28 cellular contexts compared by ENCODE assay signal in the genomic region with DNA sequence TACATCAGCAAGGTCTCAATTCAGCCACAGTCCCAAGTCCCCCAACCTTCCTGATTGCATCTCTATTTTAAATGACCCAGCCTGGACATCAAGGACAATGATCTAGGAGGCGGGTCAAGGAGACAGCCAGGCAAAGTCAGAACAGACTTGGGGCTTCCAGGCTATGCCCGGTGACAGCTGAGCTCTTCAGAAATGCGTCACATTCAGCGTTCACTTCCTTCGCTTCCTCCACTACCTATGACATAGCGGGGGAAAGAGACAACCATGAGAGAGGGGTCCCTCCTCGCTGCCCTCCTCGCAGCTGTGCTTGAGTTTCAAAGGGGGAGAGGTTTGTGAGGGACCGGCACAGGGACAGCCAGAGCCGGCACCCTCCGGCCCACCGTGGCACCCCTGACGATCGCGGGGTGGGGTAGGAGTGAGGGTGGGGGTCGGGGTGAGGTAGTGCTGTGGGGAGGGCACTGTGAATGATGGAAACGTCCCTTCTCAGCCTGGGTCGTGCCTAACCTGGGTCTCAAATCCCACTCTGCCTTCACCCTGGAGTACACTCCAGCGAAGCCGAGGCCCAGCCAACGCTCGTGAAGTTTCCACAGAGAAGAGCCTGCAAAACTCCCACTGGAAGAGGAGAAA. TPM values are rescaled to one million over a fixed set of nuclear protein-coding genes. Genes with fewer than 3 reads are reported as not detected.
DNase-seq lines count a peak whose midpoint lies in the region; ATAC-seq, FAIRE-seq and TF ChIP-seq lines count a peak whose summit lies in the region.
"Had no signal": no experiment of that assay in that cellular context is flagged by ENCODE, and none has a peak within 500 bp of the region (broad histone marks: within the 10 kb centered on the region; RNA-seq: fewer than 3 reads in every experiment).

No MANE protein-coding gene starts in this region.

- H3K4me1 ChIP-seq in A673 (ENCODE audit: insufficient read depth, low read length, poor library complexity, severe bottlenecking) (peaks cover 3% of the 10 kb centered on the region), BE2C (peaks cover 6% of the 10 kb centered on the region; the same call in 1 of the 2 replicates), endothelial cell of umbilical vein (ENCODE audit: control insufficient read depth, extremely low read depth, insufficient read depth, low read length) (peaks cover 26% of the 10 kb centered on the region), pancreas (peaks cover 18 to 27% (median 19%) of the 10 kb centered on the region in 3 donors)
- no peaks in the 10 kb centered on the region for H3K4me1 ChIP-seq in effector memory CD4-positive, alpha-beta T cell (ENCODE audit: control insufficient read depth, insufficient read depth, low read length, poor library complexity, severe bottlenecking)

- no peaks in the 10 kb centered on the region for H3K9me3 ChIP-seq in A673 (ENCODE audit: low read depth, low read length, poor library complexity, severe bottlenecking)
- no peaks in the 10 kb centered on the region; the same call in 1 of the 2 replicates for H3K9me3 ChIP-seq in BE2C
- no peaks in the 10 kb centered on the region for H3K9me3 ChIP-seq in endothelial cell of umbilical vein (replicated peaks; ENCODE audit: control insufficient read depth, insufficient read depth, low read length)
- H3K9me3 ChIP-seq in pancreas = no peaks in the 10 kb centered on the region
- H3K9me3 ChIP-seq in effector memory CD4-positive, alpha-beta T cell (ENCODE audit: control insufficient read depth, low read length) = no peaks in the 10 kb centered on the region
- H3K9me3 ChIP-seq: gastroesophageal sphincter, neutrophil, tibial nerve had no signal

- intact Hi-C loops in A673 (cut with micrococcal nuclease; ENCODE audit: unreplicated experiment) = no loop called here
- intact Hi-C loops in endothelial cell of umbilical vein (cut with micrococcal nuclease) = loop anchor here (2.0 kb wide), 1 partner anchor 17 kb away; a partner anchor contains a TSS
- intact Hi-C loops in pancreas (cut with DNase I) = no loop called here

- H3K4me3 ChIP-seq in A673 (ENCODE audit: low read depth, low read length, poor library complexity, severe bottlenecking) (no peak overlapping the region), BE2C (ENCODE audit: low read depth, low read length) (no peak overlapping the region), endothelial cell of umbilical vein (replicated peaks in 1 of 3; ENCODE audit: insufficient read depth in 1 of 3, low read depth in 1 of 3, low read length in 3 of 3) (no peak overlapping the region), pancreas (no peak overlapping the region)
- H3K4me3 ChIP-seq in effector memory CD4-positive, alpha-beta T cell (ENCODE audit: insufficient read depth, low read depth, low read length, poor library complexity, severe bottlenecking) = no peak overlapping the region
- H3K4me3 ChIP-seq: gastroesophageal sphincter, K562, tibial nerve had no signal

- CTCF ChIA-PET in A673 (lab: Charles Lee) = no interaction called here
- CTCF ChIA-PET in endothelial cell of umbilical vein (lab: Charles Lee) = interaction anchor here (1.0 kb wide), 1 partner anchor 109 kb away, joined by 3 read pairs; no protein-coding TSS in a partner anchor

- WGBS in pancreas, 2 donors = 92 to 95% methylated on average over 22 of the region's 22 CpGs

- H3K9me1 ChIP-seq in endothelial cell of umbilical vein (replicated peaks; ENCODE audit: control insufficient read depth, extremely low read depth, insufficient read depth, low read length) = no peaks in the 10 kb centered on the region

- POLR2A ChIA-PET in A673 (lab: Charles Lee; ENCODE audit: low non-redundant PET) = no interaction called here
- POLR2A ChIA-PET in endothelial cell of umbilical vein (lab: Charles Lee) = no interaction called here

- dilution Hi-C loops in endothelial cell of umbilical vein (cut with MboI; ENCODE audit: extremely low pct_ligation_motif_present, low sequenced_read_pairs) = no loop called here

- H4K20me1 ChIP-seq in endothelial cell of umbilical vein (replicated peaks; ENCODE audit: control insufficient read depth, extremely low read depth, insufficient read depth, low read length) = no peaks in the 10 kb centered on the region

- TF ChIP-seq POLR2A in endothelial cell of umbilical vein (IDR thresholded peaks at IDR 0.05; ENCODE audit: low read depth, low read length) = no peak

- H3K27me3 ChIP-seq in A673 (replicated peaks; ENCODE audit: insufficient read depth, low read depth, low read length, poor library complexity) (no peaks in the 10 kb centered on the region), BE2C (no peaks in the 10 kb centered on the region), endothelial cell of umbilical vein (ENCODE audit: control insufficient read depth in 2 of 2, insufficient read depth in 2 of 2, low read length in 2 of 2) (no peaks in the 10 kb centered on the region), pancreas (no peaks in the 10 kb centered on the region)
- H3K27me3 ChIP-seq in effector memory CD4-positive, alpha-beta T cell (replicated peaks; ENCODE audit: control insufficient read depth, insufficient read depth, low read length, poor library complexity, severe bottlenecking) = no peaks in the 10 kb centered on the region
- H3K27me3 ChIP-seq: gastroesophageal sphincter, neutrophil, tibial nerve had no signal

- no peak overlapping the region for H2AFZ ChIP-seq in endothelial cell of umbilical vein (ENCODE audit: low read depth, low read length)

- no peak overlapping the region for H3K9ac ChIP-seq in endothelial cell of umbilical vein (replicated peaks; ENCODE audit: extremely low read depth, insufficient read depth, low read length)

- FAIRE-seq in endothelial cell of umbilical vein (lab: Jason Lieb, UNC) = no peak
- no peak for FAIRE-seq in pancreas (lab: Jason Lieb, UNC)
- FAIRE-seq: GM18507, islet of Langerhans had no signal

- no peak for ATAC-seq in pancreas
- ATAC-seq: CD8-positive, alpha-beta T cell; gastroesophageal sphincter had no signal

- in situ Hi-C loops in KBM-7 (cut with MboI; ENCODE audit: low pct_unique_long_range_greater_than_20kb, low sequenced_read_pairs) = no loop called here

- H3K27ac ChIP-seq in A673 (ENCODE audit: low read depth, low read length, poor library complexity, severe bottlenecking) (no peak overlapping the region), endothelial cell of umbilical vein (ENCODE audit: insufficient read depth, low read depth, low read length) (no peak overlapping the region), pancreas (no peak overlapping the region)
- H3K27ac ChIP-seq in effector memory CD4-positive, alpha-beta T cell (ENCODE audit: insufficient read depth, low read length, poor library complexity, severe bottlenecking) = no peak overlapping the region
- H3K27ac ChIP-seq: gastroesophageal sphincter, neutrophil, tibial nerve had no signal

- TSS peak; percentile 33 for BruUV-seq in A673 (replicated peaks; lab: Mats Ljungman, UMichigan)
- BruUV-seq in endothelial cell of umbilical vein (replicated peaks; lab: Mats Ljungman, UMichigan) = TSS peak; percentile 30

- TF ChIP-seq CTCF in A673 (conservative IDR thresholded peaks at IDR 0.05; ENCODE audit: low read depth, low read length) (no peak), BE2C (IDR thresholded peaks at IDR 0.05; ENCODE audit: low read depth, low read length) (no peak), endothelial cell of umbilical vein (IDR thresholded peaks at IDR 0.05; ENCODE audit: extremely low read depth in 1 of 2, insufficient read depth in 1 of 2, low read depth in 1 of 2, low read length in 2 of 2) (no peak), pancreas (IDR thresholded peaks at IDR 0.05) (no peak)

- H3K4me2 ChIP-seq in endothelial cell of umbilical vein (ENCODE audit: insufficient read depth, low read length) = no peak overlapping the region

- H3K36me3 ChIP-seq in A673 (ENCODE audit: insufficient read depth, low read length, poor library complexity, severe bottlenecking) (peaks cover 44% of the 10 kb centered on the region), BE2C (peaks cover 27% of the 10 kb centered on the region), endothelial cell of umbilical vein (ENCODE audit: control insufficient read depth in 2 of 2, extremely low read depth in 1 of 2, insufficient read depth in 2 of 2, low read length in 2 of 2) (peaks cover 8 to 37% of the 10 kb centered on the region in 2 experiments), pancreas (peaks cover 0 to 13% (median 0%) of the 10 kb centered on the region in 3 donors)
- peaks cover 32% of the 10 kb centered on the region for H3K36me3 ChIP-seq in effector memory CD4-positive, alpha-beta T cell (ENCODE audit: control insufficient read depth, insufficient read depth, low read length)

- peaks cover 26% of the 10 kb centered on the region for H3K79me2 ChIP-seq in endothelial cell of umbilical vein (ENCODE audit: control insufficient read depth, insufficient read depth, low read length)

- DNase-seq in A673 (ENCODE audit: low spot score) (no peak), BE2C (peak; percentile 3), endothelial cell of umbilical vein (ENCODE audit: low read depth, low spot score) (no peak), pancreas (peak in 4 of 6 donors; percentile 1 to 47 (median 28)), KBM-7 (no peak), hypothalamus (lab: John Stamatoyannopoulos, UW) (no peak), SHP77 treated with DMSO at 0.1 percent for 48 hours (lab: John Stamatoyannopoulos, UW) (no peak)
- DNase-seq in effector memory CD4-positive, alpha-beta T cell = no peak
- DNase-seq: activated B cell treated with CpG ODN at 0.5 μM for 24 hours; activated CD4-positive, alpha-beta T cell treated with anti-CD3 and anti-CD28 coated beads, Interleukin-2, amount 50 U/mL, for 48 hours; activated T-cell treated with anti-CD3 and anti-CD28 coated beads for 4 hours; AML-193; cortex of kidney; GDM1; HFFc6; hippocampal formation; MM.1S; NCI-H1417; NCI-H2081 treated with DMSO at 0.1 percent for 48 hours; NCI-H82; T1000 had no signal

RNA-seq across cellular contexts. Expression of a gene that starts 12.3 kb away (rescaled TPM):
- 295 and 324 TPM in 2 replicates for total RNA-seq in A673 (2021)
- 544 TPM for polyA plus RNA-seq in BE2C (2012; ENCODE audit: insufficient read depth, insufficient read length, low read depth)
- 0.76 and 1.3 TPM in 2 replicates for total RNA-seq in endothelial cell of umbilical vein
- polyA plus RNA-seq in endothelial cell of umbilical vein = 0.77 and 1.3 TPM in 2 replicates
- 0.41 and 0.48 TPM in 2 replicates for polyA plus RNA-seq in endothelial cell of umbilical vein (2011; cell fraction: cytosol; rRNA removed)
- polyA plus RNA-seq in endothelial cell of umbilical vein (2011; cell fraction: nucleus; rRNA removed) = 2.1 and 2.2 TPM in 2 replicates
- 0.83 and 1.7 TPM in 2 replicates for polyA plus RNA-seq in endothelial cell of umbilical vein (2012)
- polyA minus RNA-seq in endothelial cell of umbilical vein = 0.28 and 1.6 TPM in 2 replicates
- 171 TPM for polyA minus RNA-seq in endothelial cell of umbilical vein (2011; cell fraction: cytosol; rRNA and poly(A)+ RNA removed)
- polyA minus RNA-seq in endothelial cell of umbilical vein (2011; cell fraction: nucleus; rRNA and poly(A)+ RNA removed) = 0.19 and 1.2 TPM in 2 replicates
- 100 to 1,000 TPM in 2 of 6 donors, 10 to 100 TPM in 4; 35.3 to 169 (median 71.4) TPM for total RNA-seq in pancreas
- polyA plus RNA-seq in pancreas = 100 to 1,000 TPM in 1 of 2 donors, 10 to 100 TPM in 1; 80.1 to 102 TPM

RNA-seq across cellular contexts. Expression of a gene that starts 17.5 kb away (rescaled TPM):
- 54.2 and 67.9 TPM in 2 replicates for total RNA-seq in A673 (2021)
- 99.6 TPM for polyA plus RNA-seq in BE2C (2012; ENCODE audit: insufficient read depth, insufficient read length, low read depth)
- total RNA-seq in endothelial cell of umbilical vein = 76.4 and 93.6 TPM in 2 replicates
- polyA plus RNA-seq in endothelial cell of umbilical vein = 85.0 and 95.4 TPM in 2 replicates
- 59.3 and 68.6 TPM in 2 replicates for polyA plus RNA-seq in endothelial cell of umbilical vein (2011; cell fraction: cytosol; rRNA removed)
- polyA plus RNA-seq in endothelial cell of umbilical vein (2011; cell fraction: nucleus; rRNA removed) = 45.2 and 48.6 TPM in 2 replicates
- polyA plus RNA-seq in endothelial cell of umbilical vein (2012) = 72.2 and 72.9 TPM in 2 replicates
- polyA minus RNA-seq in endothelial cell of umbilical vein = 78.7 and 93.9 TPM in 2 replicates
- 25.1 TPM for polyA minus RNA-seq in endothelial cell of umbilical vein (2011; cell fraction: cytosol; rRNA and poly(A)+ RNA removed)
- 29.4 and 42.9 TPM in 2 replicates for polyA minus RNA-seq in endothelial cell of umbilical vein (2011; cell fraction: nucleus; rRNA and poly(A)+ RNA removed)
- total RNA-seq in pancreas = 10 to 100 TPM; 20.7 to 45.0 (median 29.3) TPM
- polyA plus RNA-seq in pancreas = 10 to 100 TPM in 1 of 2 donors, 1 to 10 TPM in 1; 7.4 to 10.7 TPM

RNA-seq across cellular contexts. Expression of a gene that starts 31.9 kb away (rescaled TPM):
- total RNA-seq in A673 (2021) (3.8 and 6.3 TPM in 2 replicates), endothelial cell of umbilical vein (3.8 and 4.0 TPM in 2 replicates), pancreas (10 to 100 TPM in 2 of 6 donors, 1 to 10 TPM in 4; 5.3 to 17.9 (median 6.7) TPM)
- 11.1 TPM for polyA plus RNA-seq in BE2C (2012; ENCODE audit: insufficient read depth, insufficient read length, low read depth)
- polyA plus RNA-seq in endothelial cell of umbilical vein (2.5 and 3.1 TPM in 2 replicates), pancreas (10 to 100 TPM in 1 of 2 donors, 1 to 10 TPM in 1; 9.4 to 31.2 TPM)
- 1.6 and 1.7 TPM in 2 replicates for polyA plus RNA-seq in endothelial cell of umbilical vein (2011; cell fraction: cytosol; rRNA removed)
- 0.76 and 1.2 TPM in 2 replicates for polyA plus RNA-seq in endothelial cell of umbilical vein (2011; cell fraction: nucleus; rRNA removed)
- polyA plus RNA-seq in endothelial cell of umbilical vein (2012) = 0.83 and 1.5 TPM in 2 replicates
- 0.66 and 0.79 TPM in 2 replicates for polyA minus RNA-seq in endothelial cell of umbilical vein
- polyA minus RNA-seq in endothelial cell of umbilical vein (2011; cell fraction: cytosol; rRNA and poly(A)+ RNA removed) = not detected
- 0.34 and 0.53 TPM in 2 replicates for polyA minus RNA-seq in endothelial cell of umbilical vein (2011; cell fraction: nucleus; rRNA and poly(A)+ RNA removed)
- total RNA-seq: activated B cell treated with CpG ODN at 0.5 μM for 24 hours had no signal
- polyA plus RNA-seq: K562 had no signal

Comparison
In these comparisons a context has a peak if more than half of its experiments do, and no peak if none do; other contexts are left out.
1. DNase-seq: peak in BE2C (single experiment) and pancreas (4 of 6); none in A673 (single experiment), endothelial cell of umbilical vein (single experiment), KBM-7 (single experiment), effector memory CD4-positive, alpha-beta T cell (0 of 3), hypothalamus (0 of 51) and SHP77 treated with DMSO at 0.1 percent for 48 hours (single experiment).
2. RNA of a gene that starts 12.3 kb away (total RNA-seq): 295 to 324 TPM in A673 and 35.3 to 169 TPM in pancreas; 0.76 to 1.3 TPM in endothelial cell of umbilical vein; every median in the first group is over 10 times any median in the second.